11 cellular contexts compared by ENCODE assay signal in the genomic region with DNA sequence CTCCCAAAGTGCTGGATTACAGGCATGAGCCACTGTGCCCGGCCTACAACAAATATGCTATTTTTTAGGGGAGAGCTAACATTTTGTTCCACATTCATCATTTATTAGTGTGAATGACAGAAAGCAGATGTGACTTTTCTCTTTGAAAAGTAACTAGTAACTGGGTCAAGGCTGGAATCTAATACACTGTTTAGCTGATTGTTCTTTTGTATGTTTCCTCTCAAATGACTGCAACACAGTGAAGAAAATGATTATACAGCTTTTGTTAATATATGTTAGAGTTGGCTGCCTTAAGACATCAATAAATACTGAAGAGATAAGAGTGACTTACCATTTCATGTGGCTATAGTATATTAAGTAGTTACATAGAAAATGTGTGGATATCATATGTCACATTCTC.
"Had no signal": no experiment of that assay in that cellular context is flagged by ENCODE, and none has a peak within 500 bp of the region (broad histone marks: within the 10 kb centered on the region; RNA-seq: fewer than 3 reads in every experiment).

No MANE protein-coding gene starts in this region.

- H3K27ac Mint-ChIP-seq: GM23338, HFFc6, IgD-negative memory B cell had no signal

- DNase-seq: H9, HCEC 1CT, HFFc6, KBM-7 had no signal

- H3K4me1 Mint-ChIP-seq: GM23338, H9 had no signal

- H3K4me3 Mint-ChIP-seq: GM23338, H9, HFFc6, IgD-negative memory B cell had no signal

- H3K27me3 Mint-ChIP-seq: IgD-negative memory B cell had no signal

- ATAC-seq: GM23338, HepG2 had no signal

- H3K27ac ChIP-seq: HL-60, KMS-11 had no signal

- FAIRE-seq: H1, H54, HepG2 had no signal

- H3K4me3 ChIP-seq: GM23338 had no signal
